9 cellular contexts compared by ENCODE assay signal in the genomic region with DNA sequence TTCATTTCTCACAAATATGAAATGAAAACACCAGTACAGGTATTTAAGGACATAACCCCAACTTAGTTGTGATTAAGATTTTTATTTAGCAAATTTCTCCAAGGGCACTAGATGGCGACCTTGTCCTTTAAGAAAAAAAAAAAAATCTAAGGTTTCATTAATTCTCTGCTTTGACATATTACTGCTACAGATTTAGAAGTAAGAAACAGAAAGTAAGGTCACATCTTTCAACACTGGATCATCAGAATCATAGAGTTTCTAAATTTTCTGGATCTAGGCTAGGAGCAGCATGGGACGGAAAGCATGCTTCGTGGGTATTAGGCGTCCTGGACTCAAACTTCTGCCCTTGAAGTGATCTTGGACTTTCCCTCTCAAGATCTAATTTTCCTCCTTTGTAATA.
DNase-seq lines count a peak whose midpoint lies in the region; ATAC-seq and TF ChIP-seq lines count a peak whose summit lies in the region.
"Had no signal": no experiment of that assay in that cellular context is flagged by ENCODE, and none has a peak within 500 bp of the region (broad histone marks: within the 10 kb centered on the region; RNA-seq: fewer than 3 reads in every experiment).

No MANE protein-coding gene starts in this region.

- peak overlapping the region; percentile 35 for H3K4me3 ChIP-seq in fibroblast of villous mesenchyme (ENCODE audit: low read depth, low read length)
- H3K4me3 ChIP-seq: BLaER1 had no signal

- DNase-seq in NCI-H82 (lab: John Stamatoyannopoulos, UW) (peak; percentile 1), NCI-H82 treated with DMSO at 0.1 percent for 48 hours (lab: John Stamatoyannopoulos, UW; ENCODE audit: unreplicated experiment) (no peak), OCI-M1 (lab: John Stamatoyannopoulos, UW) (peak; percentile 55), fibroblast of villous mesenchyme (ENCODE audit: low read depth) (peak; percentile 64), stromal cell of bone marrow (ENCODE audit: low read depth) (peak; percentile 24)

- ATAC-seq in GM19351 (IDR thresholded peaks at IDR 0.05; ENCODE audit: unreplicated experiment) (no peak), HG03095 (IDR thresholded peaks at IDR 0.05; ENCODE audit: unreplicated experiment) (no peak), GM18873 (IDR thresholded peaks at IDR 0.05; ENCODE audit: low FRiP score, unreplicated experiment) (no peak)

- peak; percentile 43 for TF ChIP-seq CTCF in fibroblast of villous mesenchyme (IDR thresholded peaks at IDR 0.05; ENCODE audit: insufficient read depth, low read depth, low read length)
